8 cellular contexts compared by ENCODE assay signal in genomic region chr6:11317885-11318771, GRCh38.
DNase-seq lines count a peak whose midpoint lies in the region; ATAC-seq and TF ChIP-seq lines count a peak whose summit lies in the region.

No MANE protein-coding gene starts in this region.

- no peaks in the 10 kb centered on the region for H3K79me2 ChIP-seq in neural progenitor cell (ENCODE audit: low read depth)

- no peak overlapping the region for H3K4me3 Mint-ChIP-seq in activated CD8-positive, alpha-beta T cell treated with anti-CD3 and anti-CD28 coated beads for 36 hours
- H3K4me3 Mint-ChIP-seq in neural progenitor cell: no peak overlapping the region

- no peak overlapping the region for H2AFZ ChIP-seq in neural progenitor cell (replicated peaks)

- no peaks in the 10 kb centered on the region for H3K4me1 ChIP-seq in neural progenitor cell

- no peak for TF ChIP-seq CTCF in AG04450 (IDR thresholded peaks at IDR 0.05; ENCODE audit: low read depth, low read length)
- TF ChIP-seq CTCF in activated CD8-positive, alpha-beta T cell treated with anti-CD3 and anti-CD28 coated beads for 36 hours (IDR thresholded peaks at IDR 0.05): no peak
- no peak for TF ChIP-seq CTCF in epithelial cell of proximal tubule (conservative IDR thresholded peaks at IDR 0.05; ENCODE audit: low read depth, low read length)
- no peak for TF ChIP-seq CTCF in neural progenitor cell (IDR thresholded peaks at IDR 0.05)

- no peaks in the 10 kb centered on the region for H3K9me3 Mint-ChIP-seq in activated CD8-positive, alpha-beta T cell treated with anti-CD3 and anti-CD28 coated beads for 36 hours
- H3K9me3 Mint-ChIP-seq in neural progenitor cell: no peaks in the 10 kb centered on the region

- H3K27ac ChIP-seq in AG04450 (ENCODE audit: low read depth, low read length): peak overlapping the region; percentile 79
- H3K27ac ChIP-seq in neural progenitor cell: no peak overlapping the region

- H3K4me1 Mint-ChIP-seq in activated CD8-positive, alpha-beta T cell treated with anti-CD3 and anti-CD28 coated beads for 36 hours (ENCODE audit: low read depth): peaks cover 52% of the 10 kb centered on the region
- H3K4me1 Mint-ChIP-seq in neural progenitor cell: peaks cover 17% of the 10 kb centered on the region

- no peaks in the 10 kb centered on the region for H3K27me3 Mint-ChIP-seq in activated CD8-positive, alpha-beta T cell treated with anti-CD3 and anti-CD28 coated beads for 36 hours
- peaks cover 7% of the 10 kb centered on the region for H3K27me3 Mint-ChIP-seq in neural progenitor cell (ENCODE audit: insufficient read depth, low read depth)

- H3K4me3 ChIP-seq in AG04450 (ENCODE audit: low read depth, low read length): no peak overlapping the region; the same call in 1 of the 2 replicates
- no peak overlapping the region for H3K4me3 ChIP-seq in epithelial cell of proximal tubule (ENCODE audit: low read depth, low read length)
- no peak overlapping the region for H3K4me3 ChIP-seq in neural progenitor cell

- no peak overlapping the region for H3K9ac ChIP-seq in neural progenitor cell

- peak; percentile 72; the same call in 1 of the 2 replicates for TF ChIP-seq EP300 in Ishikawa (IDR thresholded peaks at IDR 0.05; ENCODE audit: borderline replicate concordance)

- TF ChIP-seq RAD21 in Ishikawa (IDR thresholded peaks at IDR 0.05; ENCODE audit: low read depth): peak; percentile 19; the same call in 1 of the 2 replicates

- DNase-seq in AG04450 (ENCODE audit: low read depth, low spot score): peak; percentile 69
- peak; percentile 92 for DNase-seq in activated CD8-positive, alpha-beta T cell treated with anti-CD3 and anti-CD28 coated beads for 36 hours
- peak; percentile 99 for DNase-seq in epithelial cell of proximal tubule (ENCODE audit: low read depth)
- no peak for DNase-seq in neural progenitor cell (ENCODE audit: low spot score)
- DNase-seq in stimulated activated naive CD8-positive, alpha-beta T cell treated with anti-CD3 and anti-CD28 coated beads, Interleukin-15, Interleukin-2, amounts not matched to agents 100 U/mL and 50 U/mL, for 24 hours: peak; percentile 69
- DNase-seq in HUDEP-2 (lab: John Stamatoyannopoulos, UW; ENCODE audit: unreplicated experiment in 76 of 76): no peak

- H3K4me2 ChIP-seq in neural progenitor cell: no peak overlapping the region

- no peaks in the 10 kb centered on the region for H4K20me1 ChIP-seq in neural progenitor cell (ENCODE audit: low read depth)

- peak; percentile 87 for ATAC-seq in GM19463 (IDR thresholded peaks at IDR 0.05; ENCODE audit: unreplicated experiment)
- ATAC-seq in activated CD8-positive, alpha-beta T cell treated with anti-CD3 and anti-CD28 coated beads for 36 hours: peak; percentile 93
- peak; percentile 88 for ATAC-seq in stimulated activated naive CD8-positive, alpha-beta T cell treated with anti-CD3 and anti-CD28 coated beads, Interleukin-15, Interleukin-2, amounts not matched to agents 100 U/mL and 50 U/mL, for 24 hours

- no peaks in the 10 kb centered on the region for H3K9me3 ChIP-seq in AG04450 (ENCODE audit: control insufficient read depth, insufficient read depth, low read length)
- no peaks in the 10 kb centered on the region for H3K9me3 ChIP-seq in neural progenitor cell (ENCODE audit: low read depth)

- H3K36me3 ChIP-seq in neural progenitor cell: no peaks in the 10 kb centered on the region

- intact Hi-C loops in activated CD8-positive, alpha-beta T cell treated with anti-CD3 and anti-CD28 coated beads for 36 hours (cut with micrococcal nuclease): loop anchor here (1.0 kb wide), 1 partner anchor 86 kb away; the partner anchor contains the start of gene NEDD9

- H3K27me3 ChIP-seq in AG04450 (ENCODE audit: control insufficient read depth, insufficient read depth, low read length) (no peaks in the 10 kb centered on the region), neural progenitor cell (no peaks in the 10 kb centered on the region)

- no peaks in the 10 kb centered on the region for H3F3A ChIP-seq in neural progenitor cell (ENCODE audit: low read depth)

- CTCF ChIA-PET in AG04450 (lab: Charles Lee): interaction anchor here (0.6 to 1.2 kb wide), 5 partner anchors 121 to 653 kb away, joined by 3 to 5 read pairs (median 3); no protein-coding TSS in a partner anchor
- CTCF ChIA-PET in activated CD8-positive, alpha-beta T cell treated with anti-CD3 and anti-CD28 coated beads for 36 hours (lab: Charles Lee): interaction anchor here (1.1 to 1.9 kb wide), 4 partner anchors 8 to 178 kb away, joined by 3 to 5 read pairs (median 3); no protein-coding TSS in a partner anchor

- POLR2A ChIA-PET in AG04450 (lab: Yijun Ruan, JAX): interaction anchor here (0.6 to 1.2 kb wide), 3 partner anchors 47 to 471 kb away, joined by 3 to 7 read pairs (median 3); partner anchors contain the start of gene NEDD9
- POLR2A ChIA-PET in activated CD8-positive, alpha-beta T cell treated with anti-CD3 and anti-CD28 coated beads for 36 hours (lab: Charles Lee): interaction anchor here (0.6 to 1.1 kb wide), 4 partner anchors 19 to 482 kb away, joined by 3 to 4 read pairs (median 3); no protein-coding TSS in a partner anchor

- H3K36me3 Mint-ChIP-seq in activated CD8-positive, alpha-beta T cell treated with anti-CD3 and anti-CD28 coated beads for 36 hours (ENCODE audit: low read depth): peaks cover 47% of the 10 kb centered on the region
- no peaks in the 10 kb centered on the region for H3K36me3 Mint-ChIP-seq in neural progenitor cell

- peak overlapping the region; percentile 91 for H3K27ac Mint-ChIP-seq in activated CD8-positive, alpha-beta T cell treated with anti-CD3 and anti-CD28 coated beads for 36 hours
- peak overlapping the region; percentile 2 for H3K27ac Mint-ChIP-seq in neural progenitor cell

TF ChIP-seq in Ishikawa, 13 proteins besides CTCF, POLR2A, EP300 and RAD21:
- TF ChIP-seq REST (IDR thresholded peaks at IDR 0.05; ENCODE audit: low read depth) (no peak), ZBTB7A (IDR thresholded peaks at IDR 0.05; ENCODE audit: low read depth) (no peak), NFIC (IDR thresholded peaks at IDR 0.05) (peak; percentile 70), CREB1 (IDR thresholded peaks at IDR 0.05; ENCODE audit: low read depth) (no peak), CEBPB (IDR thresholded peaks at IDR 0.05) (peak; percentile 75; the same call in 1 of the 2 replicates), YY1 (IDR thresholded peaks at IDR 0.05; ENCODE audit: low read depth) (no peak), FOXM1 (IDR thresholded peaks at IDR 0.05; ENCODE audit: borderline replicate concordance, low read depth) (peak; percentile 80; the same call in 1 of the 2 replicates), USF1 (IDR thresholded peaks at IDR 0.05) (no peak), TCF12 (IDR thresholded peaks at IDR 0.05; ENCODE audit: low read depth) (peak; percentile 71), MAX (IDR thresholded peaks at IDR 0.05) (no peak), TEAD4 (IDR thresholded peaks at IDR 0.05) (peak; percentile 46; the same call in 1 of the 2 replicates), TAF1 (IDR thresholded peaks at IDR 0.05; ENCODE audit: low read depth) (no peak), EGR1 (IDR thresholded peaks at IDR 0.05) (no peak)

Comparison
In these comparisons a context has a peak if more than half of its experiments do, and no peak if none do; other contexts are left out.
1. DNase-seq: peak in AG04450 (single experiment), activated CD8-positive, alpha-beta T cell treated with anti-CD3 and anti-CD28 coated beads for 36 hours (single experiment), epithelial cell of proximal tubule (single experiment) and stimulated activated naive CD8-positive, alpha-beta T cell treated with anti-CD3 and anti-CD28 coated beads, Interleukin-15, Interleukin-2, amounts not matched to agents 100 U/mL and 50 U/mL, for 24 hours (single experiment); none in neural progenitor cell (single experiment) and HUDEP-2 (0 of 76).
2. Peak in every context shown above with its lines, with median percentiles within 50 percentile points of each other: ATAC-seq.